10 cellular contexts compared by ENCODE assay signal in genomic region chr12:68158427-68158826, GRCh38. TPM values are rescaled to one million over a fixed set of nuclear protein-coding genes. Genes with fewer than 3 reads are reported as not detected.
DNase-seq lines count a peak whose midpoint lies in the region; ATAC-seq, FAIRE-seq and TF ChIP-seq lines count a peak whose summit lies in the region.
"Had no signal": no experiment of that assay in that cellular context is flagged by ENCODE, and none has a peak within 500 bp of the region (broad histone marks: within the 10 kb centered on the region; RNA-seq: fewer than 3 reads in every experiment).

No MANE protein-coding gene starts in this region.

- peak; percentile 53 for FAIRE-seq in H54 (lab: Jason Lieb, UNC)

- TF ChIP-seq CTCF in kidney epithelial cell (IDR thresholded peaks at IDR 0.05; ENCODE audit: insufficient read depth, low read length, poor library complexity, severe bottlenecking) = peak; percentile 33

- no peaks in the 10 kb centered on the region for H3K9me3 ChIP-seq in CD8-positive, alpha-beta memory T cell (ENCODE audit: low read length)

- no peak overlapping the region for H3K27ac ChIP-seq in CD8-positive, alpha-beta memory T cell (ENCODE audit: low read depth, low read length)

- H3K36me3 Mint-ChIP-seq in CD8-positive, alpha-beta memory T cell = peaks cover 0 to 19% (median 10%) of the 10 kb centered on the region in 3 donors
- H3K36me3 Mint-ChIP-seq in activated CD4-positive, alpha-beta memory T cell treated with anti-CD3 and anti-CD28 coated beads for 36 hours = peaks cover 9% of the 10 kb centered on the region

- H3K4me3 ChIP-seq in CD8-positive, alpha-beta memory T cell (ENCODE audit: low read length) = no peak overlapping the region
- no peak overlapping the region for H3K4me3 ChIP-seq in kidney epithelial cell (ENCODE audit: low read depth, low read length)

- ATAC-seq in GM19035 (IDR thresholded peaks at IDR 0.05; ENCODE audit: unreplicated experiment) = no peak
- ATAC-seq in HG03159 (IDR thresholded peaks at IDR 0.05; ENCODE audit: unreplicated experiment) = no peak
- ATAC-seq in HG03139 (IDR thresholded peaks at IDR 0.05; ENCODE audit: unreplicated experiment) = no peak
- ATAC-seq in GM21717 (IDR thresholded peaks at IDR 0.05; ENCODE audit: unreplicated experiment) = no peak

- peak in 2 of 5 donors; percentile 26 to 56 for DNase-seq in CD8-positive, alpha-beta memory T cell
- DNase-seq in H54 (ENCODE audit: insufficient read length, low spot score) (peak; percentile 3), kidney epithelial cell (ENCODE audit: low read depth) (no peak)
- no peak for DNase-seq in activated CD4-positive, alpha-beta memory T cell treated with anti-CD3 and anti-CD28 coated beads for 36 hours
- DNase-seq: caudate nucleus had no signal

- H3K4me1 ChIP-seq in CD8-positive, alpha-beta memory T cell (ENCODE audit: insufficient read depth, low read length) = peaks cover 18% of the 10 kb centered on the region

- CTCF ChIA-PET in CD8-positive, alpha-beta memory T cell (lab: Charles Lee) = interaction anchor here (0.6 to 4.3 kb wide), 35 partner anchors 10 to 802 kb away, joined by 3 to 34 read pairs (median 4); no protein-coding TSS in a partner anchor
- CTCF ChIA-PET in activated CD4-positive, alpha-beta memory T cell treated with anti-CD3 and anti-CD28 coated beads for 36 hours (lab: Charles Lee) = interaction anchor here (0.6 to 7.0 kb wide), 44 partner anchors 10 to 802 kb away, joined by 3 to 189 read pairs (median 5); no protein-coding TSS in a partner anchor

- no peak for TF ChIP-seq POLR2A in H54 (IDR thresholded peaks at IDR 0.05; ENCODE audit: low read depth, low read length)

- intact Hi-C loops in activated CD4-positive, alpha-beta memory T cell treated with anti-CD3 and anti-CD28 coated beads for 36 hours (cut with micrococcal nuclease) = loop anchor here (1.0 to 10.0 kb wide), 3 partner anchors 45 to 804 kb away; no protein-coding TSS in a partner anchor

- peaks cover 55 to 75% (median 75%) of the 10 kb centered on the region in 3 donors for H3K4me1 Mint-ChIP-seq in CD8-positive, alpha-beta memory T cell
- peaks cover 45% of the 10 kb centered on the region for H3K4me1 Mint-ChIP-seq in activated CD4-positive, alpha-beta memory T cell treated with anti-CD3 and anti-CD28 coated beads for 36 hours (ENCODE audit: low read depth)

- H3K9me3 Mint-ChIP-seq in CD8-positive, alpha-beta memory T cell = no peaks in the 10 kb centered on the region
- H3K9me3 Mint-ChIP-seq in activated CD4-positive, alpha-beta memory T cell treated with anti-CD3 and anti-CD28 coated beads for 36 hours = no peaks in the 10 kb centered on the region

- no peaks in the 10 kb centered on the region for H3K27me3 ChIP-seq in CD8-positive, alpha-beta memory T cell (ENCODE audit: insufficient read depth, low read length, poor library complexity, severe bottlenecking)
- H3K27me3 ChIP-seq in kidney epithelial cell (ENCODE audit: control insufficient read depth, insufficient read depth, low read length) = no peaks in the 10 kb centered on the region

- H3K27ac Mint-ChIP-seq in CD8-positive, alpha-beta memory T cell = peak overlapping the region in 4 of 8 donors; percentile 61 to 84 (median 71)
- peak overlapping the region; percentile 83 for H3K27ac Mint-ChIP-seq in activated CD4-positive, alpha-beta memory T cell treated with anti-CD3 and anti-CD28 coated beads for 36 hours

- POLR2A ChIA-PET in CD8-positive, alpha-beta memory T cell (lab: Charles Lee) = interaction anchor here (0.5 to 1.7 kb wide), 8 partner anchors 36 to 890 kb away, joined by 3 to 13 read pairs (median 3); no protein-coding TSS in a partner anchor
- POLR2A ChIA-PET in activated CD4-positive, alpha-beta memory T cell treated with anti-CD3 and anti-CD28 coated beads for 36 hours (lab: Charles Lee) = interaction anchor here (0.6 to 5.7 kb wide), 14 partner anchors 18 to 890 kb away, joined by 3 to 58 read pairs (median 4); no protein-coding TSS in a partner anchor

- no peaks in the 10 kb centered on the region for H3K36me3 ChIP-seq in CD8-positive, alpha-beta memory T cell (ENCODE audit: insufficient read depth, low read length)
- H3K36me3 ChIP-seq in kidney epithelial cell (ENCODE audit: control insufficient read depth, insufficient read depth, low read length) = no peaks in the 10 kb centered on the region

- H3K27me3 Mint-ChIP-seq in CD8-positive, alpha-beta memory T cell = peaks cover 0 to 3% of the 10 kb centered on the region in 2 donors
- H3K27me3 Mint-ChIP-seq in activated CD4-positive, alpha-beta memory T cell treated with anti-CD3 and anti-CD28 coated beads for 36 hours = no peaks in the 10 kb centered on the region

- peak overlapping the region; percentile 44 to 89 (median 61) for H3K4me3 Mint-ChIP-seq in CD8-positive, alpha-beta memory T cell
- peak overlapping the region; percentile 74 for H3K4me3 Mint-ChIP-seq in activated CD4-positive, alpha-beta memory T cell treated with anti-CD3 and anti-CD28 coated beads for 36 hours

RNA-seq across cellular contexts. Expression of gene IFNG, which starts 1.1 kb away (rescaled TPM):
- 100 to 1,000 TPM; 408 to 427 TPM for total RNA-seq in CD8-positive, alpha-beta memory T cell
- 7.3 TPM for polyA plus RNA-seq in CD8-positive, alpha-beta memory T cell
- 100 to 1,000 TPM; 535 to 546 TPM for total RNA-seq in activated CD4-positive, alpha-beta memory T cell treated with anti-CD3 and anti-CD28 coated beads for 36 hours
- total RNA-seq in kidney epithelial cell = not detected in 2 replicates
- total RNA-seq: HT1080 had no signal

Comparison
In these comparisons a context has a peak if more than half of its experiments do, and no peak if none do; other contexts are left out.
1. RNA of gene IFNG, which starts 1.1 kb away (total RNA-seq): 535 to 546 TPM in activated CD4-positive, alpha-beta memory T cell treated with anti-CD3 and anti-CD28 coated beads for 36 hours and 408 to 427 TPM in CD8-positive, alpha-beta memory T cell; not detected in kidney epithelial cell; every median in the first group is over 100 times any median in the second.